Comparison of ENCODE assay signal across 7 cellular contexts in genomic region chr16:19084879-19085278, GRCh38.
"Had no signal": no experiment of that assay in that cellular context is flagged by ENCODE, and none has a peak within 500 bp of the region (broad histone marks: within the 10 kb centered on the region; RNA-seq: fewer than 3 reads in every experiment).

No MANE protein-coding gene starts in this region.

- H3K27ac ChIP-seq: HL-60 had no signal

- H3K4me3 Mint-ChIP-seq: GM23338, H9, HFFc6 had no signal

- H3K4me1 Mint-ChIP-seq: GM23338 had no signal

- H3K9me3 Mint-ChIP-seq: HFFc6 had no signal

- DNase-seq: H9, HFFc6, IMR-90 had no signal

- H3K27ac Mint-ChIP-seq: GM23338, H9, HFFc6 had no signal

- H3K4me3 ChIP-seq: GM23338 had no signal

- ATAC-seq: GM23338 had no signal

- FAIRE-seq: H1, H54 had no signal

- H3K4me2 ChIP-seq: GM23338 had no signal
